ENCODE assay signal across 17 cellular contexts in genomic region chr9:84953252-84953773, GRCh38.
"Had no signal": no experiment of that assay in that cellular context is flagged by ENCODE, and none has a peak within 500 bp of the region (broad histone marks: within the 10 kb centered on the region; RNA-seq: fewer than 3 reads in every experiment).

No MANE protein-coding gene starts in this region.

- H3K36me3 ChIP-seq: heart right ventricle, spleen, thoracic aorta, upper lobe of left lung had no signal

- H3K4me1 Mint-ChIP-seq: activated CD4-positive, alpha-beta T cell treated with anti-CD3 and anti-CD28 coated beads, Interleukin-2, amount 10 ng/mL, durations not matched to agents 7 days and 5 days; activated naive CD4-positive, alpha-beta T cell treated with anti-CD3 and anti-CD28 coated beads, Interleukin-2, amount 10 ng/mL, durations not matched to agents 7 days and 5 days had no signal

- H3K27ac ChIP-seq: epithelial cell of prostate, heart right ventricle, spleen, thoracic aorta, upper lobe of left lung had no signal

- H3K9me3 Mint-ChIP-seq: activated CD4-positive, alpha-beta T cell treated with anti-CD3 and anti-CD28 coated beads, Interleukin-2, amount 10 ng/mL, durations not matched to agents 7 days and 5 days; activated CD8-positive, alpha-beta T cell treated with anti-CD3 and anti-CD28 coated beads for 36 hours; activated naive CD4-positive, alpha-beta T cell treated with anti-CD3 and anti-CD28 coated beads, Interleukin-2, amount 10 ng/mL, durations not matched to agents 7 days and 5 days; endodermal cell had no signal

- ATAC-seq: naive thymus-derived CD8-positive, alpha-beta T cell had no signal

- H3K27me3 ChIP-seq: heart right ventricle, upper lobe of left lung had no signal

- H3K4me3 Mint-ChIP-seq: activated CD4-positive, alpha-beta T cell treated with anti-CD3 and anti-CD28 coated beads, Interleukin-2, amount 10 ng/mL, durations not matched to agents 7 days and 5 days; activated CD8-positive, alpha-beta memory T cell treated with anti-CD3 and anti-CD28 coated beads, Interleukin-2, amount 10 ng/mL, durations not matched to agents 7 days and 5 days; activated CD8-positive, alpha-beta T cell treated with anti-CD3 and anti-CD28 coated beads for 36 hours; activated naive CD4-positive, alpha-beta T cell treated with anti-CD3 and anti-CD28 coated beads, Interleukin-2, amount 10 ng/mL, durations not matched to agents 7 days and 5 days; endodermal cell; mesothelial cell of epicardium; naive thymus-derived CD8-positive, alpha-beta T cell; T-helper 17 cell had no signal

- H3K27ac Mint-ChIP-seq: activated CD4-positive, alpha-beta T cell treated with anti-CD3 and anti-CD28 coated beads, Interleukin-2, amount 10 ng/mL, durations not matched to agents 7 days and 5 days; activated CD8-positive, alpha-beta memory T cell treated with anti-CD3 and anti-CD28 coated beads, Interleukin-2, amount 10 ng/mL, durations not matched to agents 7 days and 5 days; activated CD8-positive, alpha-beta T cell treated with anti-CD3 and anti-CD28 coated beads for 36 hours; activated naive CD4-positive, alpha-beta T cell treated with anti-CD3 and anti-CD28 coated beads, Interleukin-2, amount 10 ng/mL, durations not matched to agents 7 days and 5 days; endodermal cell; mesothelial cell of epicardium; naive thymus-derived CD8-positive, alpha-beta T cell; progenitor cell of endocrine pancreas; T-helper 17 cell had no signal

- DNase-seq: activated T-cell treated with anti-CD3 and anti-CD28 coated beads for 4 hours; stimulated activated naive CD4-positive, alpha-beta T cell had no signal

- H3K9me3 ChIP-seq: heart right ventricle, spleen, thoracic aorta, upper lobe of left lung had no signal

- H3K4me3 ChIP-seq: heart right ventricle, lung, spleen, thoracic aorta, upper lobe of left lung had no signal

- H3K36me3 Mint-ChIP-seq: activated CD8-positive, alpha-beta memory T cell treated with anti-CD3 and anti-CD28 coated beads, Interleukin-2, amount 10 ng/mL, durations not matched to agents 7 days and 5 days; activated naive CD4-positive, alpha-beta T cell treated with anti-CD3 and anti-CD28 coated beads, Interleukin-2, amount 10 ng/mL, durations not matched to agents 7 days and 5 days; naive thymus-derived CD8-positive, alpha-beta T cell had no signal

- H3K27me3 Mint-ChIP-seq: activated CD4-positive, alpha-beta T cell treated with anti-CD3 and anti-CD28 coated beads, Interleukin-2, amount 10 ng/mL, durations not matched to agents 7 days and 5 days; activated CD8-positive, alpha-beta memory T cell treated with anti-CD3 and anti-CD28 coated beads, Interleukin-2, amount 10 ng/mL, durations not matched to agents 7 days and 5 days had no signal
